In the genomic region with DNA sequence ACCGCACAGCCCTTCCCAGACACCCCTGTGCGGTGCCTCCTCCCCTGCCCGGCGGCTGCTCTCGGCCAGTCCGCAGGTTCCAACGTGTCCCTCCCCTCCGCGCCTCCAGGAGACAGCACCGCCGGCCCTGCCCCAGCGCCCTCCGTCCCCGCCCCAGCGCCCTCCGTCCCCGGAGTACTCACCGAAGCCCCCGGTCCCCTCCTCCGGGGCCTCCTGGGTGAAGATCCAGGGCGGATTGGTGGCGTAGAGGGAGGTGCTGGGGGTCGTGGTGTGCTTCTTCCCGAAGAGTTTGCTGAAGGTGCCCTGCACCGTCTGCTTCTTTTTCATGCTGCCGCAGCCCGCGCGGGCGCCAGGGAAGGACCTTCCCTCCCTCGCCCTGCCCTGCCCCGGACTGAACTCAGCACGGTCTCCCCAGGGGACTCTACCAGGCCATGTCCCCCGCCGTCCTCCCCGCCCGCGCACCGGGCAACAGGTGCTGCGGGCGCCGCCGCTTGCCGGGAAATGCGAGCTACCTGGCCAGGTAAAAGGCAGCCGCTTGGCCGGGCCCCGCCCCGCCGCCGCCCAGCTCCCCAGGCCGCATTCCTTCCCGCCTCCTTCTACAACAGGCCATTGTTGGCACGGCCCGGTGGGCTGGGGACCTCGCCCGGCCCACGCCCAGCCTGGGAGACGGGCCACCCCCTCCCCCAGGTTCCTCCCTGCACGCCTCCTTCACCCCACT, we compare ENCODE assay signal across 1 cellular context.
TF ChIP-seq lines count a peak whose summit lies in the region.

A gene with protein sequence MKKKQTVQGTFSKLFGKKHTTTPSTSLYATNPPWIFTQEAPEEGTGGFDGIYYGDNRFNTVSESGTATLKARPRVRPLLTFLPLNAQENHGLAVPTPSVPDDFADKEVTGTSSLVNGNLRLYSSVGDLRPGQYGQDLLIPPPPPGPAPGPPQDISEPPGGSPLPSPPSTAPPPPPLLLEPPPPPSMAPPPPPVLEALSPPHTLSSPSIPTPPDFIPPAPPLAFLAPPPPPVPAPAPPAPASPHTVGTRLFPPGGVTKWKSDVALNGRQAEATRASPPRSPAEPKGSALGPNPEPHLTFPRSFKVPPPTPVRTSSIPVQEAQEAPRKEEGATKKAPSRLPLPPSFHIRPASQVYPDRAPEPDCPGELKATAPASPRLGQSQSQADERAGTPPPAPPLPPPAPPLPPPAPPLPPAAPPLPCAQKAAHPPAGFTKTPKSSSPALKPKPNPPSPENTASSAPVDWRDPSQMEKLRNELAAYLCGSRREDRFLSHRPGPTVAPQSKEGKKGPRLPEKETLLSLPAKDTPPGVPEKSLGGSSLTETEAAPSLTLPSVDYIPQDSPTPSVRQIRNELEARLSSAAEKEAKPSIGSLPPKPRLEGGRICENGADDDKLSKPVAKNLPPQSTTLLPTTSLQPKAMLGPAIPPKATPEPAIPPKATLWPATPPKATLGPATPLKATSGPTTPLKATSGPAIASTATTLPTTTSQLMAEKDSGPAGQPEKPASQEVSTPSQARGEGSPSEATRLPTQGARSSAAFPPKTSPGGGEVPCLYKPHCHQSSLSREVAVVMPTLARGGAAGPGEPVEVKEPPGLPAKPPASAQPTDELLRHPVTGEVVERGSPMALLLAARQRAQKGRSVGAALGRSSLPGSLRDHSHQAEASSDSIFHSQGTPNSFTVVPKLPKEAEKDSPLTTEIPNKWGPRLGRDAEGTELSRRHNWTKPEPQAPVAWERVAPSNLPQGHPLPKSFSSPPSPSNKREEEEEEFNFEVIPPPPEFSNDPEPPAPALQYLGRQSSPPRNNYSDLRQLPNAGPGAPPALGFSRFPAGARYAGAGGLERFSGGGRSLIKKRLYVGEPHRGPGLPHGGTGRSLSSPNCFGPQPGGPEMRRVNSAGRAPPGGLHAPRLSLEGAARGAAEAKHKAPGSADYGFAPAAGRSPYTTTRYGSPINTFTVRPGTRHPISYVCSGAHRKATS (minus strand): TSS at position 503 of the 718 bp plus-strand sequence. CDS start 176 bp downstream, at position 327.

TF ChIP-seq in neural cell, 6 proteins besides CTCF, POLR2A, EP300 and RAD21 (continued from another document):
- TF ChIP-seq, protein P1, sequence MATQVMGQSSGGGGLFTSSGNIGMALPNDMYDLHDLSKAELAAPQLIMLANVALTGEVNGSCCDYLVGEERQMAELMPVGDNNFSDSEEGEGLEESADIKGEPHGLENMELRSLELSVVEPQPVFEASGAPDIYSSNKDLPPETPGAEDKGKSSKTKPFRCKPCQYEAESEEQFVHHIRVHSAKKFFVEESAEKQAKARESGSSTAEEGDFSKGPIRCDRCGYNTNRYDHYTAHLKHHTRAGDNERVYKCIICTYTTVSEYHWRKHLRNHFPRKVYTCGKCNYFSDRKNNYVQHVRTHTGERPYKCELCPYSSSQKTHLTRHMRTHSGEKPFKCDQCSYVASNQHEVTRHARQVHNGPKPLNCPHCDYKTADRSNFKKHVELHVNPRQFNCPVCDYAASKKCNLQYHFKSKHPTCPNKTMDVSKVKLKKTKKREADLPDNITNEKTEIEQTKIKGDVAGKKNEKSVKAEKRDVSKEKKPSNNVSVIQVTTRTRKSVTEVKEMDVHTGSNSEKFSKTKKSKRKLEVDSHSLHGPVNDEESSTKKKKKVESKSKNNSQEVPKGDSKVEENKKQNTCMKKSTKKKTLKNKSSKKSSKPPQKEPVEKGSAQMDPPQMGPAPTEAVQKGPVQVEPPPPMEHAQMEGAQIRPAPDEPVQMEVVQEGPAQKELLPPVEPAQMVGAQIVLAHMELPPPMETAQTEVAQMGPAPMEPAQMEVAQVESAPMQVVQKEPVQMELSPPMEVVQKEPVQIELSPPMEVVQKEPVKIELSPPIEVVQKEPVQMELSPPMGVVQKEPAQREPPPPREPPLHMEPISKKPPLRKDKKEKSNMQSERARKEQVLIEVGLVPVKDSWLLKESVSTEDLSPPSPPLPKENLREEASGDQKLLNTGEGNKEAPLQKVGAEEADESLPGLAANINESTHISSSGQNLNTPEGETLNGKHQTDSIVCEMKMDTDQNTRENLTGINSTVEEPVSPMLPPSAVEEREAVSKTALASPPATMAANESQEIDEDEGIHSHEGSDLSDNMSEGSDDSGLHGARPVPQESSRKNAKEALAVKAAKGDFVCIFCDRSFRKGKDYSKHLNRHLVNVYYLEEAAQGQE (IDR thresholded peaks at IDR 0.05; ENCODE audit: borderline replicate concordance): no peak
